Comparison of ENCODE assay signal across 21 cellular contexts in genomic region chr2:11814979-11815510, GRCh38.
DNase-seq lines count a peak whose midpoint lies in the region; ATAC-seq and TF ChIP-seq lines count a peak whose summit lies in the region.
"Had no signal": no experiment of that assay in that cellular context is flagged by ENCODE, and none has a peak within 500 bp of the region (broad histone marks: within the 10 kb centered on the region; RNA-seq: fewer than 3 reads in every experiment).

No MANE protein-coding gene starts in this region.

- intact Hi-C loops in activated CD4-positive, alpha-beta memory T cell treated with anti-CD3 and anti-CD28 coated beads for 36 hours (cut with micrococcal nuclease) = no loop called here

- no peaks in the 10 kb centered on the region for H3K9me3 ChIP-seq in T-helper 17 cell (ENCODE audit: control insufficient read depth, low read length, poor library complexity, severe bottlenecking)
- H3K9me3 ChIP-seq: A549, BLaER1, HAP-1 had no signal

- no peak overlapping the region for H3K27ac Mint-ChIP-seq in activated CD4-positive, alpha-beta memory T cell treated with anti-CD3 and anti-CD28 coated beads, Interleukin-2, amount 10 ng/mL, durations not matched to agents 7 days and 5 days
- H3K27ac Mint-ChIP-seq in activated CD4-positive, alpha-beta memory T cell treated with anti-CD3 and anti-CD28 coated beads for 36 hours = no peak overlapping the region
- H3K27ac Mint-ChIP-seq in T-helper 17 cell = peak overlapping the region; percentile 27
- peak overlapping the region; percentile 86 for H3K27ac Mint-ChIP-seq in nephron progenitor cell
- H3K27ac Mint-ChIP-seq: CD8-positive, alpha-beta T cell had no signal

- DNase-seq in activated CD4-positive, alpha-beta memory T cell treated with anti-CD3 and anti-CD28 coated beads, Interleukin-2, amount 10 ng/mL, durations not matched to agents 7 days and 5 days = peak; percentile 11
- no peak for DNase-seq in activated CD4-positive, alpha-beta memory T cell treated with anti-CD3 and anti-CD28 coated beads for 36 hours
- DNase-seq in T-helper 17 cell (no peak), nephron progenitor cell (no peak), caudate nucleus (lab: John Stamatoyannopoulos, UW) (no peak), NCI-H82 treated with DMSO at 0.1 percent for 48 hours (lab: John Stamatoyannopoulos, UW; ENCODE audit: unreplicated experiment) (no peak)
- DNase-seq: AML-193, Calu3, DMS53, DND-41, EL had no signal

- no peak for ATAC-seq in T-helper 17 cell
- ATAC-seq in HG03025 (IDR thresholded peaks at IDR 0.05; ENCODE audit: low FRiP score, unreplicated experiment) = no peak
- ATAC-seq: CD8-positive, alpha-beta T cell; GM12878; K562 had no signal

- no peaks in the 10 kb centered on the region for H3K27me3 Mint-ChIP-seq in activated CD4-positive, alpha-beta memory T cell treated with anti-CD3 and anti-CD28 coated beads, Interleukin-2, amount 10 ng/mL, durations not matched to agents 7 days and 5 days
- no peaks in the 10 kb centered on the region for H3K27me3 Mint-ChIP-seq in activated CD4-positive, alpha-beta memory T cell treated with anti-CD3 and anti-CD28 coated beads for 36 hours
- H3K27me3 Mint-ChIP-seq in T-helper 17 cell (no peaks in the 10 kb centered on the region), nephron progenitor cell (ENCODE audit: low read depth, poor library complexity) (no peaks in the 10 kb centered on the region)

- H3K9me3 Mint-ChIP-seq in activated CD4-positive, alpha-beta memory T cell treated with anti-CD3 and anti-CD28 coated beads, Interleukin-2, amount 10 ng/mL, durations not matched to agents 7 days and 5 days = no peaks in the 10 kb centered on the region
- no peaks in the 10 kb centered on the region for H3K9me3 Mint-ChIP-seq in activated CD4-positive, alpha-beta memory T cell treated with anti-CD3 and anti-CD28 coated beads for 36 hours
- H3K9me3 Mint-ChIP-seq in nephron progenitor cell = no peaks in the 10 kb centered on the region
- H3K9me3 Mint-ChIP-seq: CD8-positive, alpha-beta T cell had no signal

- no peak for TF ChIP-seq CTCF in nephron progenitor cell (IDR thresholded peaks at IDR 0.05)

- POLR2A ChIA-PET in activated CD4-positive, alpha-beta memory T cell treated with anti-CD3 and anti-CD28 coated beads, Interleukin-2, amount 10 ng/mL, durations not matched to agents 7 days and 5 days (lab: Charles Lee) = no interaction called here
- POLR2A ChIA-PET in activated CD4-positive, alpha-beta memory T cell treated with anti-CD3 and anti-CD28 coated beads for 36 hours (lab: Charles Lee) = no interaction called here

- H3K36me3 Mint-ChIP-seq in activated CD4-positive, alpha-beta memory T cell treated with anti-CD3 and anti-CD28 coated beads, Interleukin-2, amount 10 ng/mL, durations not matched to agents 7 days and 5 days (ENCODE audit: low read depth) = peaks cover 76% of the 10 kb centered on the region
- H3K36me3 Mint-ChIP-seq in activated CD4-positive, alpha-beta memory T cell treated with anti-CD3 and anti-CD28 coated beads for 36 hours = peaks cover 66% of the 10 kb centered on the region
- H3K36me3 Mint-ChIP-seq in T-helper 17 cell (ENCODE audit: low read depth) = peaks cover 28% of the 10 kb centered on the region
- H3K36me3 Mint-ChIP-seq in nephron progenitor cell (ENCODE audit: low read depth) = peaks cover 80% of the 10 kb centered on the region

- H3K27ac ChIP-seq in caudate nucleus (ENCODE audit: low read depth, low read length) = no peak overlapping the region
- H3K27ac ChIP-seq: 22Rv1, A549, BLaER1, HL-60 had no signal

- H3K4me3 Mint-ChIP-seq in activated CD4-positive, alpha-beta memory T cell treated with anti-CD3 and anti-CD28 coated beads, Interleukin-2, amount 10 ng/mL, durations not matched to agents 7 days and 5 days = no peak overlapping the region
- no peak overlapping the region for H3K4me3 Mint-ChIP-seq in activated CD4-positive, alpha-beta memory T cell treated with anti-CD3 and anti-CD28 coated beads for 36 hours
- H3K4me3 Mint-ChIP-seq in T-helper 17 cell (no peak overlapping the region), nephron progenitor cell (no peak overlapping the region)
- H3K4me3 Mint-ChIP-seq: CD14-positive monocyte; CD8-positive, alpha-beta T cell had no signal

- H3K4me1 Mint-ChIP-seq in activated CD4-positive, alpha-beta memory T cell treated with anti-CD3 and anti-CD28 coated beads, Interleukin-2, amount 10 ng/mL, durations not matched to agents 7 days and 5 days = no peaks in the 10 kb centered on the region
- no peaks in the 10 kb centered on the region for H3K4me1 Mint-ChIP-seq in activated CD4-positive, alpha-beta memory T cell treated with anti-CD3 and anti-CD28 coated beads for 36 hours (ENCODE audit: low read depth)
- peaks cover 9% of the 10 kb centered on the region for H3K4me1 Mint-ChIP-seq in T-helper 17 cell
- H3K4me1 Mint-ChIP-seq in nephron progenitor cell = no peaks in the 10 kb centered on the region
- H3K4me1 Mint-ChIP-seq: CD14-positive monocyte had no signal

- CTCF ChIA-PET in activated CD4-positive, alpha-beta memory T cell treated with anti-CD3 and anti-CD28 coated beads, Interleukin-2, amount 10 ng/mL, durations not matched to agents 7 days and 5 days (lab: Charles Lee) = no interaction called here
- CTCF ChIA-PET in activated CD4-positive, alpha-beta memory T cell treated with anti-CD3 and anti-CD28 coated beads for 36 hours (lab: Charles Lee) = interaction anchor here (1.0 kb wide), 1 partner anchor 36 kb away, joined by 3 read pairs; no protein-coding TSS in a partner anchor

Comparison
In these comparisons a context has a peak if more than half of its experiments do, and no peak if none do; other contexts are left out.
1. H3K27ac Mint-ChIP-seq: peak in T-helper 17 cell (single experiment) and nephron progenitor cell (single experiment); none in activated CD4-positive, alpha-beta memory T cell treated with anti-CD3 and anti-CD28 coated beads, Interleukin-2, amount 10 ng/mL, durations not matched to agents 7 days and 5 days (single experiment) and activated CD4-positive, alpha-beta memory T cell treated with anti-CD3 and anti-CD28 coated beads for 36 hours (single experiment).